In the genomic region with DNA sequence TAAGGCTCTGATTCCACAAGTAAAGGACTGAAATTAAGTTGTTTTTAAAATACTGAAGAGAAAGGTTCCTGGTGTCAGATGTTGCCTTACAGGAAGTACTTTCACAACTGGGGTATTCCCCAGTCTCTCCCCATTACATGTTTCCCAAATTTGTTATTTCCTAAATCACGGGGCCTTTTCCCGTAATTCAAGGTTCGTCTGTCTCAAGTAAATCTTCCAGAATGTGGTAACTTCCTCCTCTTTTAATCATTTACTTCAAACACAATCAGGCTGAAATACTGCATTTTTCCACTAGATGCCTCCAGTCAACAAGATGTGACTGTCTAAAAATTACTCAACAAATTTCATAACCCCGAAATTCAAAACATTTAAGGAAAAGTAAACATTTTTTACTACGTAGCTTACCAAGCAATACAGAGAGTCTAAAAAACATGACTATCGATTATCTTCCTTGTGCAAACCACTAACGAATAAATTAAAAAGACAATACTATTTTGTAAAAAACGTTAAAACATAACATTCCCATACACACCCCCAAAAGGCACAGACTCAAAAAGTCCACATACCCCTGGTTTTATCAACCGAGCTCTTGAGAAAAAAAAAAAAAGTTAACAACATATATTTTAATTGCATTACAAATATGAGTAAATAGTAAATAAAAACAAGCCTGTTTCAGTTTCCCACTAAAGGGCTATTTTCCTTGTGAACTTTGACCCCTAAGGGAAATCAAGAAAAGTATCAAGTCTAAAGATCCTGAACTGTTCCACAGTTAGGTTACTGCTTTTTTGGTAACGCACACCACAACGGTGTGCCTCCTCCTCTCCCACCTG, we compare ENCODE assay signal across 8 cellular contexts. TPM values are rescaled to one million over a fixed set of nuclear protein-coding genes. Genes with fewer than 3 reads are reported as not detected.
A peak's percentile ranks its signal among the peaks of the same experiment; 100 is the strongest.
DNase-seq lines count a peak whose midpoint lies in the region; ATAC-seq and TF ChIP-seq lines count a peak whose summit lies in the region.

No MANE protein-coding gene starts in this region.

- peak overlapping the region; percentile 83 for H3K27ac ChIP-seq in C4-2B

- intact Hi-C loops in sciatic nerve (cut with DNase I) = no loop called here

- peak; percentile 41 for ATAC-seq in sciatic nerve
- ATAC-seq in HG03469 (IDR thresholded peaks at IDR 0.05; ENCODE audit: unreplicated experiment) = no peak

- TF ChIP-seq CTCF in C4-2B (conservative IDR thresholded peaks at IDR 0.05) = peak; percentile 44
- TF ChIP-seq CTCF in GM13977 (IDR thresholded peaks at IDR 0.05; ENCODE audit: extremely low read depth, insufficient read depth, missing control alignments) = peak; percentile 71

- DNase-seq in GM13977 (ENCODE audit: low spot score) (peak; percentile 65), NCI-H460 (ENCODE audit: extremely low read depth, low read depth) (peak; percentile 56), amniotic stem cell (lab: John Stamatoyannopoulos, UW) (peak; percentile 55), hepatic stellate cell (ENCODE audit: low spot score) (peak; percentile 58), sciatic nerve (ENCODE audit: low spot score) (no peak), GM19240 (ENCODE audit: insufficient read length, low spot score) (no peak)

- in situ Hi-C loops in GM13977 (cut with MboI; ENCODE audit: low pct_unique_long_range_greater_than_20kb, low sequenced_read_pairs, unreplicated experiment) = no loop called here

RNA-seq across cellular contexts. Expression of gene SOD2, which starts 1.7 kb away (rescaled TPM):
- 125 and 135 TPM in 2 replicates for total RNA-seq in NCI-H460 (2014; rRNA removed; shearing (Covaris generic))
- 75.0 and 75.9 TPM in 2 replicates for polyA plus RNA-seq in NCI-H460 (2014; cell fraction: nucleus; rRNA removed)
- 370 TPM for total RNA-seq in sciatic nerve

RNA-seq across cellular contexts. Expression of gene WTAP, which starts 36.0 kb away (rescaled TPM):
- 57.4 and 65.7 TPM in 2 replicates for total RNA-seq in NCI-H460 (2014; rRNA removed; shearing (Covaris generic))
- polyA plus RNA-seq in NCI-H460 (2014; cell fraction: nucleus; rRNA removed) = 30.1 and 36.5 TPM in 2 replicates
- total RNA-seq in sciatic nerve = 88.0 TPM

Comparison
In these comparisons a context has a peak if more than half of its experiments do, and no peak if none do; other contexts are left out.
1. DNase-seq: peak in GM13977 (single experiment), NCI-H460 (single experiment), amniotic stem cell (single experiment) and hepatic stellate cell (single experiment); none in sciatic nerve (single experiment) and GM19240 (single experiment).